ENCODE assay signal across 16 cellular contexts in the genomic region with DNA sequence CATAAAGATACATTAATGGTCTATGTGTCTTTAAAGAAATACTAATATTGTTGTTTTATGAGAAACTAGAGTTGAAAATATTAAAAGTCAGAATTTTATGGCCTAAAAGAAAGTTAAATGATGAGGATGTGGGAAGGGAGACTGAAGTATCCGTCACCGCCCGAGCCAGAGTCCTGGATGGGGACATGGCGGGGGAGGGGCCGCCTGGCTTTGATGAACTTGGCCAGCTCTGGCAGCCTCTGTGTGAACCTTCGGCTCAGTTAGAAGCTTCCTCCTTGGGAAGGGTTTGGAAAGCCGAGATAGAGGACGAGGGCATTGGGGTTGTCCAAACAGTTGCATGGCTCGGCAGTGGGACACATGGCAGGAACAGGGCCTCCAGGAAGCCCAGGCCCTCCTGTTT. TPM values are rescaled to one million over a fixed set of nuclear protein-coding genes. Genes with fewer than 3 reads are reported as not detected.
"Had no signal": no experiment of that assay in that cellular context is flagged by ENCODE, and none has a peak within 500 bp of the region (broad histone marks: within the 10 kb centered on the region; RNA-seq: fewer than 3 reads in every experiment).

No MANE protein-coding gene starts in this region.

- H3K9me3 ChIP-seq: neutrophil, upper lobe of left lung had no signal

- DNase-seq: activated CD4-positive, alpha-beta memory T cell treated with anti-CD3 and anti-CD28 coated beads, Interleukin-2, amount 10 ng/mL, durations not matched to agents 7 days and 5 days; activated gamma-delta T cell treated with Interleukin-2 at 50 U/mL for 16 hours; activated naive CD8-positive, alpha-beta T cell treated with anti-CD3 and anti-CD28 coated beads for 36 hours; activated T-cell treated with anti-CD3 and anti-CD28 coated beads, Interleukin-2, amount 50 U/mL, for 72 hours; stimulated activated CD4-positive, alpha-beta T cell treated with anti-CD3 and anti-CD28 coated beads, Interleukin-2, amount 100 ng/mL, for 24 hours; stimulated activated naive CD4-positive, alpha-beta T cell; SW 1271 had no signal

- H3K4me3 ChIP-seq: upper lobe of left lung had no signal

- H3K4me1 ChIP-seq: upper lobe of left lung had no signal

- H3K9me3 Mint-ChIP-seq: activated CD4-positive, alpha-beta memory T cell treated with anti-CD3 and anti-CD28 coated beads, Interleukin-2, amount 10 ng/mL, durations not matched to agents 7 days and 5 days; activated naive CD8-positive, alpha-beta T cell treated with anti-CD3 and anti-CD28 coated beads for 36 hours; activated T-cell treated with anti-CD3 and anti-CD28 coated beads, Interleukin-2, amount 50 U/mL, for 72 hours; T-helper 2 cell treated with Interferon-gamma antibody and Interleukin-4, amounts not matched to agents 5 μg/mL and 100 μg/mL, for 36 hours had no signal

- H3K4me1 Mint-ChIP-seq: activated CD4-positive, alpha-beta memory T cell treated with anti-CD3 and anti-CD28 coated beads, Interleukin-2, amount 10 ng/mL, durations not matched to agents 7 days and 5 days; activated naive CD8-positive, alpha-beta T cell treated with anti-CD3 and anti-CD28 coated beads for 36 hours had no signal

- H3K27ac ChIP-seq: neutrophil, upper lobe of left lung had no signal

- H3K27me3 ChIP-seq: upper lobe of left lung had no signal

- H3K27ac Mint-ChIP-seq: activated CD4-positive, alpha-beta memory T cell treated with anti-CD3 and anti-CD28 coated beads, Interleukin-2, amount 10 ng/mL, durations not matched to agents 7 days and 5 days; activated naive CD8-positive, alpha-beta T cell treated with anti-CD3 and anti-CD28 coated beads for 36 hours; activated T-cell treated with anti-CD3 and anti-CD28 coated beads, Interleukin-2, amount 50 U/mL, for 72 hours; T-helper 2 cell treated with Interferon-gamma antibody and Interleukin-4, amounts not matched to agents 5 μg/mL and 100 μg/mL, for 36 hours had no signal

- ATAC-seq: activated T-cell treated with anti-CD3 and anti-CD28 coated beads, Interleukin-2, amount 50 U/mL, for 72 hours; esophagus mucosa had no signal

- H3K36me3 Mint-ChIP-seq: activated naive CD8-positive, alpha-beta T cell treated with anti-CD3 and anti-CD28 coated beads for 36 hours had no signal

- H3K36me3 ChIP-seq: neutrophil, upper lobe of left lung had no signal

- H3K4me3 Mint-ChIP-seq: activated CD4-positive, alpha-beta memory T cell treated with anti-CD3 and anti-CD28 coated beads, Interleukin-2, amount 10 ng/mL, durations not matched to agents 7 days and 5 days; activated naive CD8-positive, alpha-beta T cell treated with anti-CD3 and anti-CD28 coated beads for 36 hours; activated T-cell treated with anti-CD3 and anti-CD28 coated beads, Interleukin-2, amount 50 U/mL, for 72 hours; T-helper 2 cell treated with Interferon-gamma antibody and Interleukin-4, amounts not matched to agents 5 μg/mL and 100 μg/mL, for 36 hours had no signal

RNA-seq across cellular contexts. Expression of a gene that starts 6.8 kb away (rescaled TPM):
- total RNA-seq: activated CD4-positive, alpha-beta memory T cell treated with anti-CD3 and anti-CD28 coated beads, Interleukin-2, amount 10 ng/mL, durations not matched to agents 7 days and 5 days; activated naive CD8-positive, alpha-beta T cell treated with anti-CD3 and anti-CD28 coated beads for 36 hours; activated T-cell treated with anti-CD3 and anti-CD28 coated beads, Interleukin-2, amount 50 U/mL, for 72 hours; cerebellum; dermis microvascular lymphatic vessel endothelial cell; fibroblast of villous mesenchyme; mesenteric fat pad had no signal

RNA-seq across cellular contexts. Expression of a gene that starts 41.7 kb away (rescaled TPM):
- total RNA-seq: activated CD4-positive, alpha-beta memory T cell treated with anti-CD3 and anti-CD28 coated beads, Interleukin-2, amount 10 ng/mL, durations not matched to agents 7 days and 5 days; activated naive CD8-positive, alpha-beta T cell treated with anti-CD3 and anti-CD28 coated beads for 36 hours; activated T-cell treated with anti-CD3 and anti-CD28 coated beads, Interleukin-2, amount 50 U/mL, for 72 hours; cerebellum; dermis microvascular lymphatic vessel endothelial cell; esophagus mucosa; fibroblast of villous mesenchyme; myocyte had no signal
